21 cellular contexts compared by ENCODE assay signal in the genomic region with DNA sequence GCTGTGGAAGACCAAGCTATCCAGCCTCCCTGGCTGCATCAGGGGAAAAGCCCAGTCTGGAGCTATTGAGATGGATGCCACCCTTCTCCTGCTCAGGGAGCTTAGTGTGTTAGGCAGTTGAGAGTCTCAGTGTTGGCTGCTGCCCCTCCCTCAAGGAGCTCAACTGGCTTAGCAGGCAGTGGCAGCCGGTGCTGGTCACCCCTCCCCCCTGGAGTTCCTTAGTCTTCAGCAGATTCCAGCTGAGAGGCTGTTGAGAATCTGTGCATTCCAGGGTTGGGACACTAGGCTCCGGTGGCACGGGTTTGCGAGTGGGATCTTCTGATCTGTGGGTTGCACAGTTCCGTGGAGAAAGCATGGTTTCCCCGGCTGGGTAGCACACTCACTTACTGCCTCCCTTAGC.
"Had no signal": no experiment of that assay in that cellular context is flagged by ENCODE, and none has a peak within 500 bp of the region (broad histone marks: within the 10 kb centered on the region; RNA-seq: fewer than 3 reads in every experiment).

No MANE protein-coding gene starts in this region.

- H3K9me3 ChIP-seq: colonic mucosa, esophagus squamous epithelium, gastrocnemius medialis had no signal

- H3K4me3 ChIP-seq: colonic mucosa, esophagus squamous epithelium, gastrocnemius medialis, heart right ventricle, left lung, lower lobe of right lung had no signal

- H3K27me3 ChIP-seq: colonic mucosa, esophagus squamous epithelium, gastrocnemius medialis, heart right ventricle, left lung had no signal

- H3K36me3 ChIP-seq: colonic mucosa, esophagus squamous epithelium, gastrocnemius medialis, heart right ventricle, left lung, lower lobe of right lung had no signal

- H3K27ac ChIP-seq: colonic mucosa, epithelial cell of prostate, esophagus squamous epithelium, gastrocnemius medialis, heart right ventricle, left lung, lower lobe of right lung had no signal

- ATAC-seq: effector memory CD8-positive, alpha-beta T cell; esophagus mucosa; gastrocnemius medialis; heart right ventricle; left cardiac atrium; left lung; left ventricle myocardium superior; lower lobe of right lung had no signal

- DNase-seq: colonic mucosa; cortex of kidney; effector CD8-positive, alpha-beta T cell; effector memory CD8-positive, alpha-beta T cell; endodermal cell; erythroblast; esophagus squamous epithelium; foreskin fibroblast; foreskin melanocyte; gastrocnemius medialis; glutamatergic neuron; head of caudate nucleus; heart right ventricle; hippocampal formation; left cardiac atrium; left ventricle myocardium superior; lower lobe of right lung; mesenchymal stem cell had no signal

- H3K4me1 ChIP-seq: colonic mucosa, esophagus squamous epithelium, gastrocnemius medialis, heart right ventricle, left lung, lower lobe of right lung had no signal
